ENCODE assay signal across 32 cellular contexts in the genomic region with DNA sequence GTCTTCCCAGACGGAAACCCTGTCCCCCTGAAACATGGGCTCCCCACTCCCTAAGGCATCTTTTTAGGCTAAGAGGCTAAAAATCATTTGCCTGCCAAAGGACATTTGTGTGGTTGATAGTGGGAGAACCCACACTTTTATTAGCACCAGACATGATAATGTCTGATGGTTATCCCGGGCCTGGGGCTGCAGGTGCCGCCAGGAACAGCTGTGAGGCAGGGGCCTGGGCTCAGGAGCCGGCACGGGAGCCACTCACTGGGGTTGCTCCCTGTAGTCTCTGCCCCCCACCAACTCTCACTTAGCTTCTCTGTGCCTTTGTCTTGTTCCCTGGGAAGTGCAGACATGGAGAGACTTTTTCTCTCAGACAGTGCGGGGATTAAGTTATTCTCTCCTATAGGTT.
"Had no signal": no experiment of that assay in that cellular context is flagged by ENCODE, and none has a peak within 500 bp of the region (broad histone marks: within the 10 kb centered on the region; RNA-seq: fewer than 3 reads in every experiment).

No MANE protein-coding gene starts in this region.

- H3K27ac ChIP-seq: adrenal gland, ascending aorta, body of pancreas, brain microvascular endothelial cell, breast epithelium, cardiac muscle cell had no signal

- H3K9me3 ChIP-seq: adrenal gland, ascending aorta, body of pancreas had no signal

- H3K4me3 ChIP-seq: adrenal gland, ascending aorta, body of pancreas, breast epithelium, cardiac muscle cell had no signal

- H3K27me3 ChIP-seq: adrenal gland, ascending aorta, body of pancreas, brain microvascular endothelial cell, cardiac muscle cell had no signal

- DNase-seq: activated effector memory CD4-positive, alpha-beta T cell treated with anti-CD3 and anti-CD28 coated beads, Interleukin-2, amount 50 U/mL, for 16 hours; activated effector memory CD4-positive, alpha-beta T cell treated with Interleukin-2 at 50 U/mL for 16 hours; activated gamma-delta T cell; activated gamma-delta T cell treated with Interleukin-2 at 50 U/mL for 16 hours; activated naive CD4-positive, alpha-beta T cell; activated naive CD4-positive, alpha-beta T cell treated with anti-CD3 and anti-CD28 coated beads for 36 hours; activated naive CD4-positive, alpha-beta T cell treated with anti-CD3 and anti-CD28 coated beads, Interleukin-2, amount 10 ng/mL, durations not matched to agents 7 days and 5 days; activated naive CD4-positive, alpha-beta T cell treated with anti-CD3 and anti-CD28 coated beads, Interleukin-2, amount 50 U/mL, for 16 hours; activated naive CD4-positive, alpha-beta T cell treated with Interleukin-2 at 50 U/mL for 16 hours; activated naive CD8-positive, alpha-beta T cell treated with anti-CD3 and anti-CD28 coated beads for 36 hours; activated naive CD8-positive, alpha-beta T cell treated with anti-CD3 and anti-CD28 coated beads, Interleukin-2, amount 10 ng/mL, durations not matched to agents 7 days and 5 days; activated naive CD8-positive, alpha-beta T cell treated with anti-CD3 and anti-CD28 coated beads, Interleukin-2, amount 50 U/mL, for 24 hours; activated T-cell treated with anti-CD3 and anti-CD28 coated beads, Interleukin-2, amount 50 U/mL, for 1 hour; activated T-cell treated with anti-CD3 and anti-CD28 coated beads, Interleukin-2, amount 50 U/mL, for 24 hours; activated T-cell treated with anti-CD3 and anti-CD28 coated beads, Interleukin-2, amount 50 U/mL, for 4 hours; activated T-cell treated with anti-CD3 and anti-CD28 coated beads, Interleukin-2, amount 50 U/mL, for 48 hours; activated T-cell treated with anti-CD3 and anti-CD28 coated beads, Interleukin-2, amount 50 U/mL, for 72 hours; adrenal gland; amniotic stem cell; amygdala; anterior cingulate cortex; aorta; body of pancreas; brain microvascular endothelial cell; caudate nucleus; central memory CD4-positive, alpha-beta T cell; cerebellar nuclear complex had no signal

- H3K36me3 ChIP-seq: adrenal gland, ascending aorta, brain microvascular endothelial cell, breast epithelium, cardiac muscle cell had no signal

- ATAC-seq: activated naive CD4-positive, alpha-beta T cell treated with anti-CD3 and anti-CD28 coated beads, Interleukin-2, amount 50 U/mL, for 72 hours; activated naive CD8-positive, alpha-beta T cell treated with anti-CD3 and anti-CD28 coated beads, Interleukin-2, amount 50 U/mL, for 24 hours; activated T-cell treated with anti-CD3 and anti-CD28 coated beads, Interleukin-2, amount 50 U/mL, for 4 hours; activated T-cell treated with anti-CD3 and anti-CD28 coated beads, Interleukin-2, amount 50 U/mL, for 72 hours; activated T-helper 17 cell treated with anti-CD3 and anti-CD28 coated beads, Interleukin-2, amount 50 U/mL, for 72 hours; body of pancreas had no signal

- H3K4me1 ChIP-seq: adrenal gland, ascending aorta, body of pancreas, breast epithelium had no signal
